In genomic region chr1:146032613-146033219, GRCh38 we compare ENCODE assay signal across 9 cellular contexts. TPM values are rescaled to one million over a fixed set of nuclear protein-coding genes. Genes with fewer than 3 reads are reported as not detected.
DNase-seq lines count a peak whose midpoint lies in the region; ATAC-seq and TF ChIP-seq lines count a peak whose summit lies in the region.
"Had no signal": no experiment of that assay in that cellular context is flagged by ENCODE, and none has a peak within 500 bp of the region (broad histone marks: within the 10 kb centered on the region; RNA-seq: fewer than 3 reads in every experiment).

No MANE protein-coding gene starts in this region.

- intact Hi-C loops in aorta (cut with DNase I), result no loop called here

- H3K4me3 ChIP-seq in fibroblast of pulmonary artery (replicated peaks; ENCODE audit: low read depth, low read length), result no peak overlapping the region
- H3K4me3 ChIP-seq in aorta (ENCODE audit: low read length in 2 of 2), result no peak overlapping the region

- DNase-seq in DMS79 (lab: John Stamatoyannopoulos, UW) (peak; percentile 20), KG1 (lab: John Stamatoyannopoulos, UW) (peak; percentile 26), RPMI8226 (peak; percentile 83), fibroblast of pulmonary artery (ENCODE audit: low read depth) (peak; percentile 71), smooth muscle cell of the brain vasculature (ENCODE audit: low read depth, low spot score) (peak; percentile 26), aorta (no peak)
- DNase-seq: activated B cell treated with CpG ODN at 0.5 μM for 24 hours had no signal

- H3K36me3 ChIP-seq in aorta (ENCODE audit: control insufficient read depth in 1 of 2, insufficient read depth in 2 of 2, low read length in 1 of 2), result no peaks in the 10 kb centered on the region

- TF ChIP-seq CTCF in fibroblast of pulmonary artery (IDR thresholded peaks at IDR 0.05; ENCODE audit: low read length, missing control alignments), result peak; percentile 55

- H3K27ac ChIP-seq in aorta (ENCODE audit: low read depth in 1 of 2, low read length in 2 of 2), result no peak overlapping the region

- H3K9me3 ChIP-seq in aorta (ENCODE audit: control insufficient read depth, low read length), result no peaks in the 10 kb centered on the region

- H3K4me1 ChIP-seq in aorta (ENCODE audit: control insufficient read depth in 1 of 2, insufficient read depth in 2 of 2, low read length in 2 of 2), result no peaks in the 10 kb centered on the region

- ATAC-seq in HG02852 (IDR thresholded peaks at IDR 0.05; ENCODE audit: unreplicated experiment), result no peak
- ATAC-seq in GM21723 (IDR thresholded peaks at IDR 0.05; ENCODE audit: unreplicated experiment), result no peak
- ATAC-seq in aorta (ENCODE audit: low FRiP score), result no peak

- WGBS in aorta, 2 donors, result 49 to 57% methylated on average over 6 of the region's 6 CpGs

- no peaks in the 10 kb centered on the region for H3K27me3 ChIP-seq in aorta (ENCODE audit: control insufficient read depth in 1 of 2, insufficient read depth in 2 of 2, low read length in 1 of 2)

RNA-seq across cellular contexts. Expression of gene HJV, which starts 11.2 kb away (rescaled TPM):
- not detected for total RNA-seq in aorta
- not detected for polyA plus RNA-seq in aorta
- total RNA-seq: activated B cell treated with CpG ODN at 0.5 μM for 24 hours had no signal

RNA-seq across cellular contexts. Expression of gene TXNIP, which starts 36.3 kb away (rescaled TPM):
- total RNA-seq in aorta, result 100 to 1,000 TPM; 354 to 536 TPM
- 100 to 1,000 TPM in 1 of 2 donors, 10 to 100 TPM in 1; 83.1 to 169 TPM for polyA plus RNA-seq in aorta

Comparison
In these comparisons a context has a peak if more than half of its experiments do, and no peak if none do; other contexts are left out.
1. DNase-seq: peak in DMS79 (single experiment), KG1 (single experiment), RPMI8226 (single experiment), fibroblast of pulmonary artery (single experiment) and smooth muscle cell of the brain vasculature (single experiment); none in aorta (0 of 2).